In the genomic region with DNA sequence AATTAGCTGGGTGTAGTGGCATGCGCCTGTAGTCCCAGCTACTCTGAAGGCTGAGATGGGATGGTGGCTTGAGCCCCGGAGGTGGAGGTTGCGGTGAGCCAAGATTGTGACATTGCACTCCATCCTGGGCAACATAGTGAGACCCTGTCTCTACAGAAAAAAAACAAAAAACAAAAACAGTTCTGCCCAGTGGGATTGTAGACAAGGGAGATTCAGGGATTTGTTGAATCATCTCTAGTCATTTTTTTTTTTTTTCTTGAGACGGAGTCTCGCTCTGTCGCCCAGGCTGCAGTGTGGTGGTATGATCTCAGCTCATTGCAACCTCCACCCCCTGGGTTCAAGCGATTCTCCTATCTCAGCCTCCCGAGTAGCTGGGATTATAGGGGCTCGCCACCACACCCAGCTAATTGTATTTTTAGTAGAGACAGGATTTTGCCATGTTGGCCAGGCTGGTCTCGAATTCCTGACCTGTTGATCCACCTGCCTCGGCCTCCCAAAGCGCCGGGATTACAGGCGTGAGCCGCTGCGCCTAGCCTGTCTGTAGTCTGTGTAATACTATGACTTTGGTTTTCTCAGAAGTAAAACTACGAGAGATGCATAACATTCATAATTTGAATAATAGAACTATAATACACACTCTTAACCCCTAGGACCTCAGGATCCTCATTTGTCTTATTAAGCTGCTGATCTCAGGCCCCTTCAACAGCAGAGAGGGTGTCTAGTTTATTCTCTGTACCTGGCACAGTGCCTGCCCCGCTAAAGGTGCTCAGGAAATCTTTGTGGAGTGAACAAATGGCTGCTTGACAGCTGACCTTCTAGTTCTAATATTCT, we compare ENCODE assay signal across 8 cellular contexts. TPM values are rescaled to one million over a fixed set of nuclear protein-coding genes. Genes with fewer than 3 reads are reported as not detected.
DNase-seq lines count a peak whose midpoint lies in the region; ATAC-seq and TF ChIP-seq lines count a peak whose summit lies in the region.

No MANE protein-coding gene starts in this region.

- H3K27ac Mint-ChIP-seq in central memory CD8-positive, alpha-beta T cell (ENCODE audit: low read depth), result peak overlapping the region; percentile 99

- H3K9me3 ChIP-seq in Loucy (ENCODE audit: insufficient read depth, low read depth, low read length), result no peaks in the 10 kb centered on the region

- H3K4me3 Mint-ChIP-seq in central memory CD8-positive, alpha-beta T cell, result peak overlapping the region; percentile 94

- peak overlapping the region; percentile 92 for H3K27ac ChIP-seq in C4-2B

- H3K4me3 ChIP-seq in Loucy (ENCODE audit: low read length, poor library complexity, severe bottlenecking), result peak overlapping the region; percentile 81

- no peaks in the 10 kb centered on the region for H3K27me3 Mint-ChIP-seq in central memory CD8-positive, alpha-beta T cell

- H3K9me2 ChIP-seq in Loucy (replicated peaks; ENCODE audit: low read depth, low read length), result no peaks in the 10 kb centered on the region

- no peaks in the 10 kb centered on the region for H3K27me3 ChIP-seq in Loucy (ENCODE audit: insufficient read depth, low read length, poor library complexity, severe bottlenecking)

- H3K4me1 Mint-ChIP-seq in central memory CD8-positive, alpha-beta T cell, result peaks cover 30% of the 10 kb centered on the region

- no peaks in the 10 kb centered on the region for H3K9me3 Mint-ChIP-seq in central memory CD8-positive, alpha-beta T cell

- no peak for ATAC-seq in central memory CD8-positive, alpha-beta T cell (replicated peaks; ENCODE audit: extremely low read depth, poor library complexity, severe bottlenecking)

- H3K36me3 ChIP-seq in Loucy (ENCODE audit: insufficient read depth, low read length), result no peaks in the 10 kb centered on the region

- no peaks in the 10 kb centered on the region; the same call in 1 of the 2 replicates for H3F3A ChIP-seq in Loucy (ENCODE audit: low read depth)

- no peak for DNase-seq in central memory CD8-positive, alpha-beta T cell (ENCODE audit: low spot score in 2 of 2)
- DNase-seq in myocyte (ENCODE audit: low read depth), result peak; percentile 15
- no peak for DNase-seq in HuH-7.5 (ENCODE audit: low spot score)
- no peak for DNase-seq in NCI-H1694 treated with DMSO at 0.1 percent for 48 hours (lab: John Stamatoyannopoulos, UW)
- no peak for DNase-seq in epidermal melanocyte (ENCODE audit: insufficient read length, low spot score)
- DNase-seq in ecto neural progenitor cell (ENCODE audit: low spot score), result no peak

- peak overlapping the region; percentile 82 for H3K4me2 ChIP-seq in Loucy (ENCODE audit: low read depth, low read length, poor library complexity, severe bottlenecking)

- peaks cover 6% of the 10 kb centered on the region for H4K20me1 ChIP-seq in Loucy (ENCODE audit: insufficient read depth, low read length, poor library complexity, severe bottlenecking)

- no peak for TF ChIP-seq CTCF in C4-2B (conservative IDR thresholded peaks at IDR 0.05)
- TF ChIP-seq CTCF in Loucy (conservative IDR thresholded peaks at IDR 0.05; ENCODE audit: low read length), result no peak

- H3K36me3 Mint-ChIP-seq in central memory CD8-positive, alpha-beta T cell (ENCODE audit: insufficient read depth), result peaks cover 14% of the 10 kb centered on the region

- peaks cover 83% of the 10 kb centered on the region for H3K79me2 ChIP-seq in Loucy (ENCODE audit: insufficient read depth, low read length)

- no peak overlapping the region for H2AFZ ChIP-seq in Loucy (ENCODE audit: low read length)

- peak overlapping the region; percentile 94 for H3K9ac ChIP-seq in Loucy (ENCODE audit: low read depth, low read length, poor library complexity, severe bottlenecking)

- H3K4me1 ChIP-seq in Loucy (ENCODE audit: insufficient read depth, low read length, poor library complexity, severe bottlenecking), result peaks cover 56% of the 10 kb centered on the region

RNA-seq across cellular contexts. Expression of a gene that starts 1.4 kb away (rescaled TPM):
- 16.7 and 18.3 TPM in 2 replicates for total RNA-seq in myocyte
- 31.3 TPM for polyA plus RNA-seq in myocyte (2012)

RNA-seq across cellular contexts. Expression of a gene that starts 1.4 kb away (rescaled TPM):
- total RNA-seq in myocyte, result 41.5 and 42.3 TPM in 2 replicates
- polyA plus RNA-seq in myocyte (2012), result 27.4 TPM

RNA-seq across cellular contexts. Expression of a gene that starts 20.3 kb away (rescaled TPM):
- 3.6 and 4.9 TPM in 2 replicates for total RNA-seq in myocyte
- 6.2 TPM for polyA plus RNA-seq in myocyte (2012)

RNA-seq across cellular contexts. Expression of a gene that starts 39.6 kb away (rescaled TPM):
- 7.8 and 10.4 TPM in 2 replicates for total RNA-seq in myocyte
- polyA plus RNA-seq in myocyte (2012), result 11.9 TPM

RNA-seq across cellular contexts. Expression of a gene that starts 46.7 kb away (rescaled TPM):
- not detected in 2 replicates for total RNA-seq in myocyte
- not detected for polyA plus RNA-seq in myocyte (2012)
